27 cellular contexts compared by ENCODE assay signal in genomic region chr18:48560491-48560890, GRCh38.
"Had no signal": no experiment of that assay in that cellular context is flagged by ENCODE, and none has a peak within 500 bp of the region (broad histone marks: within the 10 kb centered on the region; RNA-seq: fewer than 3 reads in every experiment).

No MANE protein-coding gene starts in this region.

- H3K36me3 Mint-ChIP-seq: naive thymus-derived CD8-positive, alpha-beta T cell; stimulated activated effector memory CD8-positive, alpha-beta T cell treated with anti-CD3 and anti-CD28 coated beads, Interleukin-12 subunit alpha, Interleukin-12 subunit beta, amount 100 ng/mL, for 72 hours had no signal

- H3K4me3 ChIP-seq: hepatocyte, lower lobe of right lung, neural progenitor cell, ovary, prostate gland, sigmoid colon, spleen, testis, thyroid gland, transverse colon, upper lobe of left lung, vagina had no signal

- H3K27me3 Mint-ChIP-seq: stimulated activated naive CD8-positive, alpha-beta T cell treated with anti-CD3 and anti-CD28 coated beads, Interleukin-15, amount 100 ng/mL, for 72 hours had no signal

- H3K9me3 ChIP-seq: lower lobe of right lung, ovary, prostate gland, sigmoid colon, testis, thyroid gland, transverse colon, vagina had no signal

- H3K4me2 ChIP-seq: hepatocyte, neural progenitor cell had no signal

- H3K9ac ChIP-seq: neural progenitor cell had no signal

- H3K27me3 ChIP-seq: hepatocyte, neural progenitor cell, neutrophil, ovary, sigmoid colon, spleen, testis, thyroid gland, transverse colon, upper lobe of left lung, vagina had no signal

- ATAC-seq: left lobe of liver; lower lobe of right lung; naive thymus-derived CD8-positive, alpha-beta T cell; right cardiac atrium; stimulated activated effector memory CD8-positive, alpha-beta T cell treated with anti-CD3 and anti-CD28 coated beads, Interleukin-12 subunit alpha, Interleukin-12 subunit beta, amount 100 ng/mL, for 72 hours; stimulated activated naive CD8-positive, alpha-beta T cell treated with anti-CD3 and anti-CD28 coated beads, Interleukin-15, amount 100 ng/mL, for 72 hours had no signal

- H3K4me3 Mint-ChIP-seq: naive thymus-derived CD8-positive, alpha-beta T cell; nephron; neural progenitor cell; stimulated activated effector memory CD8-positive, alpha-beta T cell treated with anti-CD3 and anti-CD28 coated beads, Interleukin-12 subunit alpha, Interleukin-12 subunit beta, amount 100 ng/mL, for 72 hours; stimulated activated naive CD8-positive, alpha-beta T cell treated with anti-CD3 and anti-CD28 coated beads, Interleukin-15, amount 100 ng/mL, for 72 hours had no signal

- FAIRE-seq: small intestine had no signal

- H3K4me1 ChIP-seq: prostate gland, testis had no signal

- H3K4me1 Mint-ChIP-seq: naive thymus-derived CD8-positive, alpha-beta T cell had no signal

- H3K27ac Mint-ChIP-seq: naive thymus-derived CD8-positive, alpha-beta T cell; nephron; neural progenitor cell; stimulated activated effector memory CD8-positive, alpha-beta T cell treated with anti-CD3 and anti-CD28 coated beads, Interleukin-12 subunit alpha, Interleukin-12 subunit beta, amount 100 ng/mL, for 72 hours; stimulated activated naive CD8-positive, alpha-beta T cell treated with anti-CD3 and anti-CD28 coated beads, Interleukin-15, amount 100 ng/mL, for 72 hours had no signal

- H2AFZ ChIP-seq: hepatocyte, neural progenitor cell had no signal

- H3K36me3 ChIP-seq: neural progenitor cell, neutrophil, ovary, prostate gland, sigmoid colon, thyroid gland, transverse colon, vagina had no signal

- DNase-seq: islet precursor cell; lower lobe of right lung; mammary epithelial cell; mesenchymal stem cell; naive thymus-derived CD8-positive, alpha-beta T cell; occipital lobe; ovary; retina; right cardiac atrium; sigmoid colon; small intestine; spleen; stimulated activated CD4-positive, alpha-beta T cell treated with anti-CD3 and anti-CD28 coated beads, Interleukin-4, amount 100 ng/mL, for 24 hours; stimulated activated naive CD4-positive, alpha-beta T cell; stimulated activated naive CD8-positive, alpha-beta T cell treated with anti-CD3 and anti-CD28 coated beads, Interleukin-15, amount 100 ng/mL, for 72 hours; testis; thyroid gland; transverse colon; upper lobe of left lung had no signal

- H3K9me3 Mint-ChIP-seq: nephron; neural progenitor cell; stimulated activated effector memory CD8-positive, alpha-beta T cell treated with anti-CD3 and anti-CD28 coated beads, Interleukin-12 subunit alpha, Interleukin-12 subunit beta, amount 100 ng/mL, for 72 hours; stimulated activated naive CD8-positive, alpha-beta T cell treated with anti-CD3 and anti-CD28 coated beads, Interleukin-15, amount 100 ng/mL, for 72 hours had no signal

- H3K27ac ChIP-seq: hepatocyte, lower lobe of right lung, neural progenitor cell, neutrophil, ovary, prostate gland, spleen, testis, thyroid gland, transverse colon, upper lobe of left lung, vagina had no signal
